8 cellular contexts compared by ENCODE assay signal in the genomic region with DNA sequence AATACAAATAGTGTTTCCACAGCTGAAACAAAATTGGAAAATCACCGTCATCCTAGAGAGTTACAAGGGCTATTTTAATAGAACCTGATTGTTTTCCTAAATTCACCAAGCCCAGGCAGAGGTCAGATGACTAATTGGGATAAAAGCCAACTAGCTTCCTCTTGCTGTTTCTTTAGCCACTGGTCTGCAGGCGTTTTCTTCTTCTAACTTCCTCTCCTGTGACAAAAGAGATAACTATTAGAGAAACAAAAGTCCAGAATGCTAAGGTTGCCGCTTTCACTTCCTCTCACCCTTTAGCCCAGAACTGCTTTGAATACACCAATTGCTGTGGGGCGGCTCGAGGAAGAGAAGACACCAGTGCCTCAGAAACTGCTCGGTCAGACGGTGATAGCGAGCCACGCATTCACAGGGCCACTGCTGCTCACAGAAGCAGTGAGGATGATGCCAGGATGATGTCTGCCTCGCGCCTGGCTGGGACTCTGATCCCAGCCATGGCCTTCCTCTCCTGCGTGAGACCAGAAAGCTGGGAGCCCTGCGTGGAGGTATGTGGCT. TPM values are rescaled to one million over a fixed set of nuclear protein-coding genes. Genes with fewer than 3 reads are reported as not detected.
DNase-seq lines count a peak whose midpoint lies in the region; ATAC-seq and TF ChIP-seq lines count a peak whose summit lies in the region.

Gene TLR4 (plus strand): TSS at position 380 of the 552 bp plus-strand sequence. CDS start 70 bp downstream, at position 450.

- peak within 1 kb of the TSS; percentile 90 for H3K9ac ChIP-seq in mesenchymal stem cell (ENCODE audit: low read length)

- DNase-seq in NOMO-1 (lab: John Stamatoyannopoulos, UW; ENCODE audit: unreplicated experiment in 2 of 2) (peak; percentile 92 to 99), dedifferentiated amniotic fluid mesenchymal stem cell (ENCODE audit: extremely low spot score) (peak; percentile 65), mesenchymal stem cell (peak; percentile 87), suprapubic skin (ENCODE audit: low spot score in 2 of 2) (peak; percentile 76 to 82), NCI-H1048 (lab: John Stamatoyannopoulos, UW) (no peak), iPS-NIHi11 (ENCODE audit: low spot score) (no peak)

- TF ChIP-seq POLR2A in suprapubic skin (IDR thresholded peaks at IDR 0.05), result peak in 1 of 2 donors; percentile 73

- H2BK12ac ChIP-seq in mesenchymal stem cell (ENCODE audit: low read length in 2 of 2), result peak within 1 kb of the TSS; percentile 54 to 94

- H3K79me1 ChIP-seq in mesenchymal stem cell (replicated peaks; ENCODE audit: low read length, poor library complexity, severe bottlenecking), result peaks cover 6% of the 10 kb centered on the region

- H3K27ac ChIP-seq in mesenchymal stem cell (ENCODE audit: low read length, poor library complexity, severe bottlenecking) (peak within 1 kb of the TSS; percentile 88), suprapubic skin (peak within 1 kb of the TSS; percentile 86)

- H2BK15ac ChIP-seq in mesenchymal stem cell (ENCODE audit: low read depth, poor library complexity, severe bottlenecking), result peak within 1 kb of the TSS; percentile 62

- no peak for TF ChIP-seq CTCF in suprapubic skin (IDR thresholded peaks at IDR 0.05)

- peak within 1 kb of the TSS; percentile 57 for H2BK5ac ChIP-seq in mesenchymal stem cell (ENCODE audit: low read depth, low read length, poor library complexity, severe bottlenecking)

- H3K36me3 ChIP-seq in mesenchymal stem cell (ENCODE audit: control insufficient read depth in 1 of 2, insufficient read depth in 2 of 2, low read depth in 1 of 2, low read length in 2 of 2), result peaks cover 0 to 11% of the 10 kb centered on the region in 2 experiments
- no peaks in the 10 kb centered on the region for H3K36me3 ChIP-seq in suprapubic skin

- H3K27me3 ChIP-seq in mesenchymal stem cell (ENCODE audit: control insufficient read depth in 1 of 2, insufficient read depth in 1 of 2, low read length in 2 of 2) (no peaks in the 10 kb centered on the region), suprapubic skin (no peaks in the 10 kb centered on the region)

- H3K4me1 ChIP-seq in mesenchymal stem cell (ENCODE audit: control insufficient read depth, insufficient read depth, low read depth, low read length), result no peaks in the 10 kb centered on the region
- H3K4me1 ChIP-seq in suprapubic skin, result peaks cover 4% of the 10 kb centered on the region

- H3K4me3 ChIP-seq in mesenchymal stem cell (ENCODE audit: insufficient read depth in 1 of 2, low read depth in 1 of 2, low read length in 2 of 2), result peak within 1 kb of the TSS; percentile 51 to 79
- H3K4me3 ChIP-seq in suprapubic skin, result peak within 1 kb of the TSS; percentile 46

- WGBS in mesenchymal stem cell, result 0% methylated on average over 11 of the region's 13 CpGs
- WGBS in suprapubic skin, result 41% methylated on average over 13 of the region's 13 CpGs

- peak within 1 kb of the TSS in 1 of 2 experiments; percentile 8 for H3K14ac ChIP-seq in mesenchymal stem cell (ENCODE audit: low read length in 2 of 2)

- H2AFZ ChIP-seq in mesenchymal stem cell (ENCODE audit: low read depth, low read length), result peak within 1 kb of the TSS; percentile 1

- H4K8ac ChIP-seq in mesenchymal stem cell (ENCODE audit: low read length), result peak within 1 kb of the TSS; percentile 99

- ATAC-seq in GM18520 (IDR thresholded peaks at IDR 0.05; ENCODE audit: unreplicated experiment) (peak; percentile 96), HG02763 (IDR thresholded peaks at IDR 0.05; ENCODE audit: unreplicated experiment) (peak; percentile 99)

- no peaks in the 10 kb centered on the region for H3K9me3 ChIP-seq in mesenchymal stem cell (ENCODE audit: control insufficient read depth, low read length)
- no peaks in the 10 kb centered on the region for H3K9me3 ChIP-seq in suprapubic skin

- no peak within 1 kb of the TSS for H2AK5ac ChIP-seq in mesenchymal stem cell (ENCODE audit: low read length, severe bottlenecking)

- peak within 1 kb of the TSS; percentile 86 for H3K4me2 ChIP-seq in mesenchymal stem cell (ENCODE audit: low read length, poor library complexity, severe bottlenecking)

- TF ChIP-seq EP300 in suprapubic skin (IDR thresholded peaks at IDR 0.05), result no peak

- peak within 1 kb of the TSS; percentile 83 to 85 for H3K4ac ChIP-seq in mesenchymal stem cell (ENCODE audit: low read depth in 1 of 2, low read length in 2 of 2)

- H2BK120ac ChIP-seq in mesenchymal stem cell (ENCODE audit: low read depth, low read length), result no peak within 1 kb of the TSS

- peak within 1 kb of the TSS; percentile 88 to 94 for H3K18ac ChIP-seq in mesenchymal stem cell (ENCODE audit: low read depth in 1 of 2, low read length in 2 of 2)

- peak within 1 kb of the TSS; percentile 97 for H4K91ac ChIP-seq in mesenchymal stem cell (ENCODE audit: low read length)

- H3K23ac ChIP-seq in mesenchymal stem cell (ENCODE audit: low read length in 2 of 2), result peak within 1 kb of the TSS in 1 of 2 experiments; percentile 10

RNA-seq across cellular contexts. Expression of gene TLR4, which starts in this region (rescaled TPM):
- polyA plus RNA-seq in mesenchymal stem cell (2013, experiment 1 of 2), result 16.9 TPM
- polyA plus RNA-seq in mesenchymal stem cell (2013, experiment 2 of 2), result 16.9 TPM
- total RNA-seq in suprapubic skin, result 10 to 100 TPM in 1 of 4 donors, 1 to 10 TPM in 3; 3.4 to 10.5 (median 6.5) TPM

Comparison
In these comparisons a context has a peak if more than half of its experiments do, and no peak if none do; other contexts are left out.
1. DNase-seq: peak in NOMO-1 (2 of 2), dedifferentiated amniotic fluid mesenchymal stem cell (single experiment), mesenchymal stem cell (single experiment) and suprapubic skin (2 of 2); none in NCI-H1048 (single experiment) and iPS-NIHi11 (single experiment).